Comparison of ENCODE assay signal across 19 cellular contexts in genomic region chr2:213266421-213266820, GRCh38.
"Had no signal": no experiment of that assay in that cellular context is flagged by ENCODE, and none has a peak within 500 bp of the region (broad histone marks: within the 10 kb centered on the region; RNA-seq: fewer than 3 reads in every experiment).

No MANE protein-coding gene starts in this region.

- DNase-seq: activated CD4-positive, alpha-beta T cell treated with anti-CD3 and anti-CD28 coated beads, Interleukin-2, amount 50 U/mL, for 1 hour; activated CD8-positive, alpha-beta memory T cell treated with anti-CD3 and anti-CD28 coated beads, Interleukin-2, amount 50 U/mL, for 48 hours; activated gamma-delta T cell treated with Interleukin-2 at 50 U/mL for 16 hours; activated T-cell treated with anti-CD3 and anti-CD28 coated beads, Interleukin-2, amount 50 U/mL, for 72 hours; adrenal gland; dermis blood vessel endothelial cell; effector memory CD8-positive, alpha-beta T cell; immature natural killer cell; mesenchymal stem cell; natural killer cell; stimulated activated CD4-positive, alpha-beta T cell treated with anti-CD3 and anti-CD28 coated beads, Interleukin-15, amount 100 ng/mL, for 24 hours; stimulated activated CD4-positive, alpha-beta T cell treated with anti-CD3 and anti-CD28 coated beads, Interleukin-2, amount 100 ng/mL, for 48 hours; stomach; T1000 had no signal

- ATAC-seq: activated naive CD4-positive, alpha-beta T cell treated with anti-CD3 and anti-CD28 coated beads, Interleukin-2, amount 50 U/mL, for 72 hours; activated T-cell treated with anti-CD3 and anti-CD28 coated beads, Interleukin-2, amount 50 U/mL, for 72 hours; effector memory CD8-positive, alpha-beta T cell; natural killer cell had no signal

- H3K4me1 ChIP-seq: adrenal gland, prostate gland, right atrium auricular region, stomach had no signal

- H3K27me3 ChIP-seq: adrenal gland, right atrium auricular region, stomach had no signal

- H3K27ac ChIP-seq: adrenal gland, prostate gland, right atrium auricular region, skin epidermis, stomach had no signal

- H3K4me3 ChIP-seq: adrenal gland, prostate gland, right atrium auricular region, skin epidermis, stomach had no signal

- H3K36me3 Mint-ChIP-seq: activated naive CD4-positive, alpha-beta T cell treated with anti-CD3 and anti-CD28 coated beads, Interleukin-2, amount 50 U/mL, for 72 hours; immature natural killer cell; natural killer cell; type B pancreatic cell had no signal

- H3K27ac Mint-ChIP-seq: activated naive CD4-positive, alpha-beta T cell treated with anti-CD3 and anti-CD28 coated beads, Interleukin-2, amount 50 U/mL, for 72 hours; activated T-cell treated with anti-CD3 and anti-CD28 coated beads, Interleukin-2, amount 50 U/mL, for 72 hours; effector memory CD8-positive, alpha-beta T cell; immature natural killer cell; natural killer cell; type B pancreatic cell had no signal

- H3K36me3 ChIP-seq: adrenal gland, prostate gland, right atrium auricular region, stomach had no signal

- H3K4me3 Mint-ChIP-seq: activated T-cell treated with anti-CD3 and anti-CD28 coated beads, Interleukin-2, amount 50 U/mL, for 72 hours; effector memory CD8-positive, alpha-beta T cell; immature natural killer cell; natural killer cell; type B pancreatic cell had no signal

- H3K9me3 Mint-ChIP-seq: activated naive CD4-positive, alpha-beta T cell treated with anti-CD3 and anti-CD28 coated beads, Interleukin-2, amount 50 U/mL, for 72 hours; activated T-cell treated with anti-CD3 and anti-CD28 coated beads, Interleukin-2, amount 50 U/mL, for 72 hours; effector memory CD8-positive, alpha-beta T cell; immature natural killer cell; natural killer cell; type B pancreatic cell had no signal

- H3K27me3 Mint-ChIP-seq: type B pancreatic cell had no signal

- H3K4me1 Mint-ChIP-seq: immature natural killer cell, natural killer cell had no signal

- H3K9me3 ChIP-seq: adrenal gland, prostate gland, right atrium auricular region, stomach had no signal
